In the genomic region with DNA sequence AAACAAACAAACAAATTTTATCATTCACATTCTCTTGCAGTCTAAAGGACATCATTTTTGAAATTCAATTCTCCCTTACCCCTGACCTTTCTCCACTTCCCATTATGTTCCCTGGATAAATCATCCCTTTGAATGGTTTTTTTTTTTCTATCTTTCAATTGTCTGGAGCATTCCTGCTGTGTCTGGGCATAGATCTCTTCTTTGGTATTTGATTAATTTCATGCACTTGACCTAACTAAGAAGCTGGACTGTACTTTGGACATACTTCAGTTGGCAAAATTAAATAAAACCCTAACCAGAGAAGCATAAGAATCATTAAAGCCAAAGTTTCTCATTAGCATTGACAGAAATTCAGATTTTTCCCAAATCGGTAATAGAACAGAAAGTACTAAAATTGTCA, we compare ENCODE assay signal across 21 cellular contexts.
"Had no signal": no experiment of that assay in that cellular context is flagged by ENCODE, and none has a peak within 500 bp of the region (broad histone marks: within the 10 kb centered on the region; RNA-seq: fewer than 3 reads in every experiment).

No MANE protein-coding gene starts in this region.

- H3K4me1 ChIP-seq: psoas muscle, sigmoid colon had no signal

- H3K27ac ChIP-seq: dorsolateral prefrontal cortex, ovary, psoas muscle, sigmoid colon, skin epidermis, stomach, thoracic aorta had no signal

- H3K36me3 ChIP-seq: ovary, sigmoid colon, stomach, thoracic aorta had no signal

- H3K4me3 ChIP-seq: dorsolateral prefrontal cortex, mucosa of descending colon, ovary, psoas muscle, sigmoid colon, skin epidermis, stomach, thoracic aorta had no signal

- H3K9me3 ChIP-seq: mucosa of descending colon, ovary, psoas muscle, sigmoid colon, stomach, thoracic aorta had no signal

- DNase-seq: cortex of kidney; dorsolateral prefrontal cortex; effector CD8-positive, alpha-beta T cell; immature natural killer cell; left cardiac atrium; left ventricle myocardium superior; mucosa of descending colon; naive thymus-derived CD8-positive, alpha-beta T cell; nucleus accumbens; ovary; psoas muscle; sigmoid colon; stimulated activated naive CD4-positive, alpha-beta T cell; stomach; substantia nigra; trophoblast cell had no signal

- ATAC-seq: esophagus mucosa; left cardiac atrium; left ventricle myocardium superior; mucosa of descending colon; naive thymus-derived CD8-positive, alpha-beta T cell; psoas muscle had no signal

- H3K27me3 ChIP-seq: dorsolateral prefrontal cortex, ovary, sigmoid colon, stomach had no signal

- FAIRE-seq: endometrium, frontal cortex had no signal
